Comparison of ENCODE assay signal across 2 cellular contexts in the genomic region with DNA sequence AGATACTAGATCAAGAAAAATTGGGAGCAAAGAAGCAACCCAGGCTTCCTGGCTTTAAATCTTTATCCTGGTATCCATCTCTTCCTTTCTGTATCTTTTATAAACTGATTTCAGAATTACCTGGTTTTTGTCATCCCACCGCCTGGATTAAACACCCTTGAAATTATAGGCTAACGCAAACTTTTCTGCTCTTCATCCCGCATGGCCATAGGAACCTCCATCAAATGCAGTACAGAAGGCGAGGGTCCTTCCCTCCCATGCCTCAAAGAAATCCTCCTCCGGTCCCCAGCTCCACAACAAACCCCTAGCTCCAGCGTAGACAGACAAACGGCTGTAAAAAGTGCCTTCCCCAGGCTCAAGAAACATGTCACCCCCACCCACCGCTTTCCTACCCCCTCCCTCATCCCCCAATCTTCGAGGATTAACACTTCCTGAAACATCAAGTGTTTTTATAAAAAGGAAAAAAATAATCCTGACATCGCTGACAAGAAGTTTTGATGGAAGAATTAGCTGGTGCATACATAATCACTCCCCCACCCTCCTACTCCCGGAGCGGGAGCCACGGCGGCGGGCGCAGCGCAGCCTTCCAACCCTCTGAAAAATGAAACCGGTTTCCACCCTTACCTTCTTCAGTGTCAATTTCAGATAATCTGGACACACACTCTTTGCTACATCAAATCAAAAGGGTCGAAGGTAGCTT.
TF ChIP-seq lines count a peak whose summit lies in the region.

No MANE protein-coding gene starts in this region.

TF ChIP-seq in IMR-90, 13 proteins besides CTCF, POLR2A, EP300 and RAD21:
- TF ChIP-seq ELK1 (IDR thresholded peaks at IDR 0.05; ENCODE audit: borderline replicate concordance, low read depth, low read length), result no peak
- TF ChIP-seq MAFK (IDR thresholded peaks at IDR 0.05; ENCODE audit: low read depth, low read length), result no peak
- TF ChIP-seq BHLHE40 (IDR thresholded peaks at IDR 0.05; ENCODE audit: low read depth, low read length), result no peak
- TF ChIP-seq MXI1 (IDR thresholded peaks at IDR 0.05; ENCODE audit: borderline replicate concordance, low read depth, low read length), result no peak
- no peak for TF ChIP-seq USF2 (IDR thresholded peaks at IDR 0.05; ENCODE audit: low read depth, low read length)
- TF ChIP-seq CEBPB (IDR thresholded peaks at IDR 0.05; ENCODE audit: low read depth, low read length), result no peak
- TF ChIP-seq RCOR1 (IDR thresholded peaks at IDR 0.05; ENCODE audit: insufficient replicate concordance, low read length), result no peak

TF ChIP-seq in GM12891, 5 proteins besides CTCF, POLR2A, EP300 and RAD21 (continued from another document):
- TF ChIP-seq POLR2AphosphoS5 (IDR thresholded peaks at IDR 0.05; ENCODE audit: low read depth, low read length), result no peak
- TF ChIP-seq SPI1 (IDR thresholded peaks at IDR 0.05; ENCODE audit: low read depth, low read length), result no peak
